ENCODE assay signal across 1 cellular context in the genomic region with DNA sequence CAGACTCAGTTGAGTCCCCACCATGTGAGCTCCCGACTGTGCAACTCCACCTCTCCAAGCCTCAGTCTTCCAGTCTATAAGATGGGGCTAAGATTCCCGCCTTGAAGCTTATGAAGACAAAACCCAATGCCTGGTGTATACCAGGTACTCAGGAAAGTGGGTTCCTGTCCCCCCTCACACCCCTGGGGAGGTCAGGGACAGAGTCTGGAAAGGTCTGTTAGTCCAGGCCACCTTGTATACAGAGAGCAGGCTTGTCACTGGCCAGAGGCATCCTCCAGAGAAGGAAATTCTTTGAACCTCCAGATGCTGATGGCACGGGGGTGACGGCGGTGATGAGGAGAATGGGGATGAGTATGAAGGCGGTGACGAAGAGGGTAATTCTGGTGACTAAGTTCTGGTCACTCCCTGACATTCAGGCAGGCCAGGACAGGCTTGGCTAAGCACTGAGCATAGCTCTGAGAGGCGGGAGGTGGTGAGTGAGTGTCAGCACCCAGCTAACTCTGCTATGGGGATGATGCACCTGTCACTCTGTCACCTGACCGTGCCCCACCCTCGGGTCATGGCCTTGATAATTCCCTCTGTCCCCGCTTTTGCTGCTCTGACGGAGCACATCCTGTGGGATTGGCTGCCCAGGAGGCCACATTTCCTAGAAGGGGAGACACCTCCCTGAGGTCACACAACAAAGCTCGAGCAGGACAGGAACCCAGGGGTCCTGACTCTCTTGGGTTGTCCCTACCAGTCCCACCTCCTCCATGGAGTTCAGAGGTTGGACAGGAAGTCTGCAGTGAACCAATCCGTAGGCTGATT.
TF ChIP-seq lines count a peak whose summit lies in the region.

No MANE protein-coding gene starts in this region.

TF ChIP-seq in HepG2, 621 proteins besides CTCF, POLR2A, EP300 and RAD21 (continued from another document):
- no peak for TF ChIP-seq FOSL2 (CRISPR knock-in tag; IDR thresholded peaks at IDR 0.05)
- peak; percentile 6 for TF ChIP-seq AGO2 (optimal IDR thresholded peaks at IDR 0.05; ENCODE audit: low read depth, low read length)
- no peak for TF ChIP-seq ZNF670 (CRISPR knock-in tag; IDR thresholded peaks at IDR 0.05; ENCODE audit: borderline replicate concordance)
- TF ChIP-seq ZNF629 (CRISPR knock-in tag; conservative IDR thresholded peaks at IDR 0.05): peak; percentile 81
- no peak for TF ChIP-seq RBFOX2 (IDR thresholded peaks at IDR 0.05; ENCODE audit: low read depth, low read length)
- 0 out of 2 replicates have a peak, but pooled peaks have one; percentile 31 for TF ChIP-seq CREB1 (IDR thresholded peaks at IDR 0.05)
- no peak for TF ChIP-seq CREB1 (CRISPR knock-in tag; IDR thresholded peaks at IDR 0.05)
- no peak for TF ChIP-seq ARHGAP35 (CRISPR knock-in tag; IDR thresholded peaks at IDR 0.05; ENCODE audit: borderline replicate concordance)
- no peak for TF ChIP-seq ZNF263 (CRISPR knock-in tag; IDR thresholded peaks at IDR 0.05)
- TF ChIP-seq, protein P1, sequence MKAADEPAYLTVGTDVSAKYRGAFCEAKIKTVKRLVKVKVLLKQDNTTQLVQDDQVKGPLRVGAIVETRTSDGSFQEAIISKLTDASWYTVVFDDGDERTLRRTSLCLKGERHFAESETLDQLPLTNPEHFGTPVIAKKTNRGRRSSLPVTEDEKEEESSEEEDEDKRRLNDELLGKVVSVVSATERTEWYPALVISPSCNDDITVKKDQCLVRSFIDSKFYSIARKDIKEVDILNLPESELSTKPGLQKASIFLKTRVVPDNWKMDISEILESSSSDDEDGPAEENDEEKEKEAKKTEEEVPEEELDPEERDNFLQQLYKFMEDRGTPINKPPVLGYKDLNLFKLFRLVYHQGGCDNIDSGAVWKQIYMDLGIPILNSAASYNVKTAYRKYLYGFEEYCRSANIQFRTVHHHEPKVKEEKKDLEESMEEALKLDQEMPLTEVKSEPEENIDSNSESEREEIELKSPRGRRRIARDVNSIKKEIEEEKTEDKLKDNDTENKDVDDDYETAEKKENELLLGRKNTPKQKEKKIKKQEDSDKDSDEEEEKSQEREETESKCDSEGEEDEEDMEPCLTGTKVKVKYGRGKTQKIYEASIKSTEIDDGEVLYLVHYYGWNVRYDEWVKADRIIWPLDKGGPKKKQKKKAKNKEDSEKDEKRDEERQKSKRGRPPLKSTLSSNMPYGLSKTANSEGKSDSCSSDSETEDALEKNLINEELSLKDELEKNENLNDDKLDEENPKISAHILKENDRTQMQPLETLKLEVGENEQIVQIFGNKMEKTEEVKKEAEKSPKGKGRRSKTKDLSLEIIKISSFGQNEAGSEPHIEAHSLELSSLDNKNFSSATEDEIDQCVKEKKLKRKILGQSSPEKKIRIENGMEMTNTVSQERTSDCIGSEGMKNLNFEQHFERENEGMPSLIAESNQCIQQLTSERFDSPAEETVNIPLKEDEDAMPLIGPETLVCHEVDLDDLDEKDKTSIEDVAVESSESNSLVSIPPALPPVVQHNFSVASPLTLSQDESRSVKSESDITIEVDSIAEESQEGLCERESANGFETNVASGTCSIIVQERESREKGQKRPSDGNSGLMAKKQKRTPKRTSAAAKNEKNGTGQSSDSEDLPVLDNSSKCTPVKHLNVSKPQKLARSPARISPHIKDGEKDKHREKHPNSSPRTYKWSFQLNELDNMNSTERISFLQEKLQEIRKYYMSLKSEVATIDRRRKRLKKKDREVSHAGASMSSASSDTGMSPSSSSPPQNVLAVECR (CRISPR knock-in tag; IDR thresholded peaks at IDR 0.05; ENCODE audit: borderline replicate concordance): 0 out of 2 replicates have a peak, but pooled peaks have one; percentile 17
- TF ChIP-seq ZNF234 (CRISPR knock-in tag; conservative IDR thresholded peaks at IDR 0.05): 0 out of 2 replicates have a peak, but pooled peaks have one; percentile 16
- no peak for TF ChIP-seq NKX3-1 (CRISPR knock-in tag; IDR thresholded peaks at IDR 0.05)
TF ChIP-seq in HepG2: peak in this region for 6.
